ENCODE assay signal across 12 cellular contexts in genomic region chr15:61226313-61227250, GRCh38. TPM values are rescaled to one million over a fixed set of nuclear protein-coding genes. Genes with fewer than 3 reads are reported as not detected.
DNase-seq lines count a peak whose midpoint lies in the region; ATAC-seq and TF ChIP-seq lines count a peak whose summit lies in the region.
"Had no signal": no experiment of that assay in that cellular context is flagged by ENCODE, and none has a peak within 500 bp of the region (broad histone marks: within the 10 kb centered on the region; RNA-seq: fewer than 3 reads in every experiment).

No MANE protein-coding gene starts in this region.

- peaks cover 12% of the 10 kb centered on the region for H3K4me1 Mint-ChIP-seq in activated T-cell treated with anti-CD3 and anti-CD28 coated beads, Interleukin-2, amount 50 U/mL, for 4 hours (ENCODE audit: low read depth)

- H3K27me3 Mint-ChIP-seq in activated T-cell treated with anti-CD3 and anti-CD28 coated beads, Interleukin-2, amount 50 U/mL, for 4 hours (ENCODE audit: low read depth) = peaks cover 59% of the 10 kb centered on the region

- H3K36me3 ChIP-seq in mucosa of rectum (ENCODE audit: control insufficient read depth in 2 of 2, insufficient read depth in 2 of 2, low read length in 2 of 2) (no peaks in the 10 kb centered on the region), urinary bladder (ENCODE audit: insufficient read depth) (no peaks in the 10 kb centered on the region)

- no peak for ATAC-seq in activated T-cell treated with anti-CD3 and anti-CD28 coated beads, Interleukin-2, amount 50 U/mL, for 4 hours
- ATAC-seq in HG02852 (IDR thresholded peaks at IDR 0.05; ENCODE audit: unreplicated experiment) = no peak
- no peak for ATAC-seq in HG02571 (IDR thresholded peaks at IDR 0.05; ENCODE audit: unreplicated experiment)

- DNase-seq in activated T-cell treated with anti-CD3 and anti-CD28 coated beads, Interleukin-2, amount 50 U/mL, for 4 hours = no peak
- DNase-seq in activated T-cell treated with anti-CD3 and anti-CD28 coated beads, Interleukin-2, amount 50 U/mL, for 1 hour = no peak
- DNase-seq in coronary artery (ENCODE audit: low spot score) = no peak
- no peak for DNase-seq in activated CD4-positive, alpha-beta T cell treated with anti-CD3 and anti-CD28 coated beads, Interleukin-2, amount 50 U/mL, for 4 hours
- DNase-seq: activated B cell treated with CpG ODN at 0.5 μM for 24 hours; CD4-positive, CD25-positive, alpha-beta regulatory T cell; MM.1S had no signal

- H3K27me3 ChIP-seq in mucosa of rectum (ENCODE audit: control insufficient read depth in 2 of 2, insufficient read depth in 2 of 2, low read length in 2 of 2) = peaks cover 5 to 30% of the 10 kb centered on the region in 2 donors

- no peak for TF ChIP-seq CTCF in coronary artery (IDR thresholded peaks at IDR 0.05)

- no peak overlapping the region for H3K27ac ChIP-seq in coronary artery
- H3K27ac ChIP-seq in mucosa of rectum (ENCODE audit: low read depth in 2 of 2, low read length in 2 of 2) = peak overlapping the region in 1 of 2 donors; percentile 29
- no peak overlapping the region for H3K27ac ChIP-seq in urinary bladder (ENCODE audit: low read depth)
- H3K27ac ChIP-seq: epithelial cell of prostate had no signal

- H3K4me1 ChIP-seq in mucosa of rectum (ENCODE audit: control insufficient read depth in 2 of 2, insufficient read depth in 2 of 2, low read length in 2 of 2) (peaks cover 3 to 8% of the 10 kb centered on the region in 2 donors), urinary bladder (ENCODE audit: insufficient read depth) (peaks cover 5% of the 10 kb centered on the region)

- 26% methylated on average over 8 of the region's 8 CpGs for WGBS in urinary bladder

- H3K36me3 Mint-ChIP-seq in activated T-cell treated with anti-CD3 and anti-CD28 coated beads, Interleukin-2, amount 50 U/mL, for 4 hours (ENCODE audit: insufficient read depth) = no peaks in the 10 kb centered on the region
- H3K36me3 Mint-ChIP-seq: CD4-positive, CD25-positive, alpha-beta regulatory T cell had no signal

- H3K9me3 ChIP-seq in mucosa of rectum (ENCODE audit: control insufficient read depth in 2 of 2, low read length in 2 of 2) = no peaks in the 10 kb centered on the region

- H3K4me3 Mint-ChIP-seq in activated T-cell treated with anti-CD3 and anti-CD28 coated beads, Interleukin-2, amount 50 U/mL, for 4 hours = peak overlapping the region; percentile 29
- H3K4me3 Mint-ChIP-seq: activated B cell treated with CpG ODN at 0.5 μM for 24 hours had no signal

- H3K9me3 Mint-ChIP-seq in activated T-cell treated with anti-CD3 and anti-CD28 coated beads, Interleukin-2, amount 50 U/mL, for 4 hours = no peaks in the 10 kb centered on the region
- H3K9me3 Mint-ChIP-seq: activated B cell treated with CpG ODN at 0.5 μM for 24 hours had no signal

- H3K4me3 ChIP-seq in coronary artery = peak overlapping the region; percentile 92
- H3K4me3 ChIP-seq in mucosa of rectum (ENCODE audit: low read length in 2 of 2) = peak overlapping the region; percentile 58 to 71
- peak overlapping the region; percentile 98 for H3K4me3 ChIP-seq in urinary bladder (ENCODE audit: low read depth, low read length)

- H3K9ac ChIP-seq in mucosa of rectum (ENCODE audit: low read depth in 1 of 2, low read length in 2 of 2) = peak overlapping the region in 1 of 2 donors; percentile 59

RNA-seq across cellular contexts. Expression of gene RORA, which starts 2.5 kb away (rescaled TPM):
- total RNA-seq in activated T-cell treated with anti-CD3 and anti-CD28 coated beads, Interleukin-2, amount 50 U/mL, for 4 hours = 10 to 100 TPM; 12.7 to 29.4 (median 27.1) TPM
- total RNA-seq in urinary bladder = 82.2 TPM
- 7.5 TPM for polyA plus RNA-seq in urinary bladder
